18 cellular contexts compared by ENCODE assay signal in the genomic region with DNA sequence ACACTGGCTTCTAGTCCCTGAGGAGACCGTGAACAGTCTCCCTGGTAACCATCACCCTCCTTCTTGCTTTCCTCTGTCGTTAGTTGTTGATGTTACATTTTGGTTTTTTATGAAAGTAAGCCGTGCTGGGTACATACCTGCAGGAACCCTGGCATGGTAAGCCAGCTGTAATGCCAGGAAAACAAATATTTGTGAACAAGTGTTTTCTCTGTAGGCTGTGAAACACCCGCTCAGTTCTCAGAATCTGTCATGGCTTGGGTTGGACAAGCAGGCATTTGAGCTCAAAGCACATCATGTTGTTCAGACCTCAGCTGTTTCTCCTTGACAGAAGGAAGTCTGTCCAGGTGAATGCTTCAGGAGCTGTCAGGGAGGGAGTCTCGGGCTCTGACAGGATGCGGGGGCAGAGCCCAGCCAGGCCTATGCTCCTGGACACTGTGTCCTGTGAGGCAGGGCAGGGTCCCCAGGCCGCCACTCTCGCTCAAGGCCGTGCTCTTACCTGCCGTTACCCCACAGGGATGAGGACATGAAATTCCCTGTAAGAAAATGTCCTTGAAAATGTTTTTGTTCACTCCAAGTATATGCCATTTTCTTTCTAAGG.
A peak's percentile ranks its signal among the peaks of the same experiment; 100 is the strongest.
DNase-seq lines count a peak whose midpoint lies in the region; ATAC-seq lines count a peak whose summit lies in the region.
"Had no signal": no experiment of that assay in that cellular context is flagged by ENCODE, and none has a peak within 500 bp of the region (broad histone marks: within the 10 kb centered on the region; RNA-seq: fewer than 3 reads in every experiment).

No MANE protein-coding gene starts in this region.

- H3K27ac ChIP-seq in angular gyrus (ENCODE audit: low read depth, low read length) (peak overlapping the region; percentile 67), mesodermal cell (ENCODE audit: low read depth, low read length, severe bottlenecking) (peak overlapping the region; percentile 83), subcutaneous abdominal adipose tissue (ENCODE audit: low read depth, low read length) (peak overlapping the region; percentile 85)
- H3K27ac ChIP-seq: hepatocyte, neutrophil had no signal

- H3K4me3 ChIP-seq in mesodermal cell (ENCODE audit: extremely low read depth, insufficient read depth, low read length, poor library complexity, severe bottlenecking) (no peak overlapping the region), subcutaneous abdominal adipose tissue (ENCODE audit: low read depth in 1 of 5, low read length in 5 of 5) (no peak overlapping the region)
- H3K4me3 ChIP-seq: hepatocyte had no signal

- H3K4me1 ChIP-seq in mesodermal cell (ENCODE audit: control insufficient read depth, insufficient read depth, low read length, poor library complexity, severe bottlenecking): peaks cover 8% of the 10 kb centered on the region
- peaks cover 4 to 21% (median 17%) of the 10 kb centered on the region in 5 donors for H3K4me1 ChIP-seq in subcutaneous abdominal adipose tissue (ENCODE audit: control insufficient read depth in 5 of 5, insufficient read depth in 5 of 5, low read length in 5 of 5)

- WGBS in mesodermal cell (ENCODE audit: insufficient coverage in 2 of 2), 2 experiments: 83 to 89% methylated on average over 3 to 6 of the region's 10 CpGs

- no peaks in the 10 kb centered on the region for H3K9me3 ChIP-seq in mesodermal cell (ENCODE audit: control insufficient read depth, low read length)
- H3K9me3 ChIP-seq in subcutaneous abdominal adipose tissue (ENCODE audit: control insufficient read depth in 5 of 5, low read length in 5 of 5): no peaks in the 10 kb centered on the region
- H3K9me3 ChIP-seq: neutrophil had no signal

- peak; percentile 41 for DNase-seq in NCI-H1092 treated with DMSO at 0.1 percent for 48 hours (lab: John Stamatoyannopoulos, UW)
- DNase-seq in NCI-H1092 (lab: John Stamatoyannopoulos, UW): no peak
- no peak for DNase-seq in activated naive CD4-positive, alpha-beta T cell treated with anti-CD3 and anti-CD28 coated beads, Interleukin-2, amount 50 U/mL, for 16 hours
- DNase-seq in RKO (ENCODE audit: low spot score): no peak
- DNase-seq: 8988T; activated CD4-positive, alpha-beta T cell treated with anti-CD3 and anti-CD28 coated beads, Interleukin-2, amount 10 ng/mL, durations not matched to agents 7 days and 5 days; activated T-cell treated with anti-CD3 and anti-CD28 coated beads, Interleukin-2, amount 50 U/mL, for 1 hour; CD4-positive, CD25-positive, alpha-beta regulatory T cell; EL; NCI-H1694; NK-92 treated with Interleukin-12 subunit alpha and Interleukin-12 subunit beta, amount 100 ng/mL, for 24 hours; SIG-M5 had no signal

- H3K27me3 ChIP-seq in subcutaneous abdominal adipose tissue (ENCODE audit: control insufficient read depth in 5 of 5, insufficient read depth in 4 of 5, low read length in 5 of 5): no peaks in the 10 kb centered on the region
- H3K27me3 ChIP-seq: hepatocyte, neutrophil had no signal

- peaks cover 21% of the 10 kb centered on the region for H3K36me3 ChIP-seq in mesodermal cell (ENCODE audit: control insufficient read depth, insufficient read depth, low read length)
- H3K36me3 ChIP-seq in subcutaneous abdominal adipose tissue (ENCODE audit: control insufficient read depth in 5 of 5, insufficient read depth in 5 of 5, low read length in 5 of 5): peaks cover 0 to 55% (median 45%) of the 10 kb centered on the region in 5 donors
- H3K36me3 ChIP-seq: neutrophil had no signal

- ATAC-seq in HG03432 (IDR thresholded peaks at IDR 0.05; ENCODE audit: unreplicated experiment): no peak

- no peak overlapping the region for H3K9ac ChIP-seq in subcutaneous abdominal adipose tissue (ENCODE audit: low read length in 5 of 5)
